Comparison of ENCODE assay signal across 1 cellular context in genomic region chr11:46711288-46711687, GRCh38.
TF ChIP-seq lines count a peak whose summit lies in the region.

No MANE protein-coding gene starts in this region.

TF ChIP-seq in IMR-90, 13 proteins besides CTCF, POLR2A, EP300 and RAD21:
- no peak; the same call in 1 of the 2 replicates for TF ChIP-seq NFE2L2 (IDR thresholded peaks at IDR 0.05; ENCODE audit: low read depth, low read length)
- no peak for TF ChIP-seq CHD1 (IDR thresholded peaks at IDR 0.05; ENCODE audit: low read depth, low read length)
- TF ChIP-seq USF2 (IDR thresholded peaks at IDR 0.05; ENCODE audit: low read depth, low read length): no peak
- no peak for TF ChIP-seq BHLHE40 (IDR thresholded peaks at IDR 0.05; ENCODE audit: low read depth, low read length)
- TF ChIP-seq MXI1 (IDR thresholded peaks at IDR 0.05; ENCODE audit: borderline replicate concordance, low read depth, low read length): no peak
